ENCODE assay signal across 9 cellular contexts in the genomic region with DNA sequence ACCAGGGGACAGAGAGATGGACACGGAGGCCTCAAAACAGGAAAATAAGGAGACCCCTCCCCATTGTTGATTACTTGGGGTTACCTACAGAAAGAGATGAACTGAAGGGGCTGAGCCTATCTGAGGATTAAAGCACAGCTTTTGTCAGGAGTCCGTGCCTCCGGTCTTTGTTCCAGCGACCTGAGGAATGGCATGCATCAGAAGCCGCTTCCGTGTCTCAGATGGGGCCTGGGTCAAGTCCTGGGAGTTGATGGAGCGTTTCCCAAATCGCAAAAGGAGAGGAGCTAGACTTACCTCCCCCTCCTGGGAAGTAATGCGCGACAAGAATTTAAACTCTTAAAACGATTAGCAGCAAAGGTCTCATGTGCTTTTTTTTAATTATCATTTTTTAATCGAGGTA. TPM values are rescaled to one million over a fixed set of nuclear protein-coding genes. Genes with fewer than 3 reads are reported as not detected.
DNase-seq lines count a peak whose midpoint lies in the region; ATAC-seq, FAIRE-seq and TF ChIP-seq lines count a peak whose summit lies in the region.
"Had no signal": no experiment of that assay in that cellular context is flagged by ENCODE, and none has a peak within 500 bp of the region (broad histone marks: within the 10 kb centered on the region; RNA-seq: fewer than 3 reads in every experiment).

No MANE protein-coding gene starts in this region.

- no peak overlapping the region for H3K56ac ChIP-seq in H1 (replicated peaks; ENCODE audit: insufficient read length, low read depth, low read length)

- H2BK5ac ChIP-seq in H1 (ENCODE audit: low read depth, low read length) = 0 out of 2 replicates have a peak overlapping the region, but pooled peaks have one; percentile 2

- H3K14ac ChIP-seq in H1 (ENCODE audit: insufficient read length) = no peak overlapping the region

- no peak overlapping the region for H2BK20ac ChIP-seq in H1 (ENCODE audit: low read length)

- peaks cover 4 to 15% (median 5%) of the 10 kb centered on the region in 3 donors for H3K4me1 Mint-ChIP-seq in CD8-positive, alpha-beta memory T cell

- no peaks in the 10 kb centered on the region for H3K79me2 ChIP-seq in H1 (ENCODE audit: control insufficient read depth in 1 of 2, insufficient read depth in 2 of 2, low read length in 2 of 2)

- no peak for TF ChIP-seq POLR2A in H1 (IDR thresholded peaks at IDR 0.05; ENCODE audit: control extremely low read depth in 1 of 2, low read depth in 2 of 2, low read length in 2 of 2)

- H3K27me3 Mint-ChIP-seq in CD8-positive, alpha-beta memory T cell = peaks cover 34 to 64% of the 10 kb centered on the region in 2 donors

- H4K91ac ChIP-seq in H1 (replicated peaks; ENCODE audit: insufficient read length, low read length) = no peak overlapping the region

- no peak overlapping the region for H2AFZ ChIP-seq in H1 (ENCODE audit: low read length)

- no peak for DNase-seq in CD8-positive, alpha-beta memory T cell
- DNase-seq in NT2/D1 (ENCODE audit: low read depth, low spot score) (peak; percentile 55), H1 (ENCODE audit: low read depth in 1 of 2, low spot score in 2 of 2) (no peak), pancreas (peak in 2 of 6 donors; percentile 26 to 30), kidney glomerular epithelial cell (lab: John Stamatoyannopoulos, UW) (no peak)
- DNase-seq in effector CD8-positive, alpha-beta T cell (lab: John Stamatoyannopoulos, UW) = no peak
- no peak for DNase-seq in effector memory CD4-positive, alpha-beta T cell

- FAIRE-seq in H1 (lab: Jason Lieb, UNC) = peak; percentile 7
- no peak for FAIRE-seq in pancreas (lab: Jason Lieb, UNC)

- H2AK5ac ChIP-seq in H1 (ENCODE audit: low read depth, low read length) = no peak overlapping the region

- H3K27me3 ChIP-seq in CD8-positive, alpha-beta memory T cell (ENCODE audit: insufficient read depth, low read length, poor library complexity, severe bottlenecking) = peaks cover 5% of the 10 kb centered on the region
- peaks cover 73% of the 10 kb centered on the region for H3K27me3 ChIP-seq in NT2/D1 (ENCODE audit: insufficient read depth, insufficient read length)
- peaks cover 16 to 52% (median 48%) of the 10 kb centered on the region in 4 experiments for H3K27me3 ChIP-seq in H1 (replicated peaks in 1 of 4; ENCODE audit: control insufficient read depth in 3 of 4, extremely low read depth in 1 of 4, insufficient read depth in 3 of 4, low read length in 3 of 4)
- no peaks in the 10 kb centered on the region for H3K27me3 ChIP-seq in pancreas
- H3K27me3 ChIP-seq in effector memory CD4-positive, alpha-beta T cell (replicated peaks; ENCODE audit: control insufficient read depth, insufficient read depth, low read length, poor library complexity, severe bottlenecking) = peaks cover 16% of the 10 kb centered on the region

- TF ChIP-seq RAD21 in H1 (IDR thresholded peaks at IDR 0.05 in 1 of 2, conservative IDR thresholded peaks at IDR 0.05 in 1 of 2; ENCODE audit: low read depth in 2 of 2, low read length in 2 of 2) = no peak

- peak overlapping the region in 6 of 7 donors; percentile 20 to 74 (median 66) for H3K4me3 Mint-ChIP-seq in CD8-positive, alpha-beta memory T cell

- H3K23me2 ChIP-seq in H1 (ENCODE audit: low read depth, low read length) = peaks cover 12% of the 10 kb centered on the region; the same call in 1 of the 2 replicates

- H3K4me3 ChIP-seq in CD8-positive, alpha-beta memory T cell (ENCODE audit: low read length) = no peak overlapping the region
- H3K4me3 ChIP-seq in NT2/D1 (ENCODE audit: insufficient read length, low read depth) = peak overlapping the region; percentile 57
- peak overlapping the region in 3 of 4 experiments; percentile 36 to 59 (median 38); a peak in 6 of 8 replicates for H3K4me3 ChIP-seq in H1 (ENCODE audit: extremely low read depth in 1 of 4, insufficient read depth in 2 of 4, low read depth in 3 of 4, low read length in 4 of 4)
- peak overlapping the region in 3 of 4 donors; percentile 47 to 63 (median 51) for H3K4me3 ChIP-seq in pancreas
- no peak overlapping the region for H3K4me3 ChIP-seq in effector memory CD4-positive, alpha-beta T cell (ENCODE audit: insufficient read depth, low read depth, low read length, poor library complexity, severe bottlenecking)

- no peak for TF ChIP-seq EP300 in H1 (IDR thresholded peaks at IDR 0.05; ENCODE audit: borderline replicate concordance in 1 of 2, low read depth in 2 of 2, low read length in 2 of 2)

- POLR2A ChIA-PET in CD8-positive, alpha-beta memory T cell (lab: Charles Lee) = no interaction called here
- POLR2A ChIA-PET in H1 (lab: Charles Lee; ENCODE audit: partially characterized antibody) = interaction anchor here (1.1 kb wide), 1 partner anchor 188 kb away, joined by 3 read pairs; no protein-coding TSS in a partner anchor

- H3K4ac ChIP-seq in H1 (replicated peaks; ENCODE audit: insufficient read length, low read depth, low read length) = no peak overlapping the region

- no peak overlapping the region for H3K18ac ChIP-seq in H1 (ENCODE audit: extremely low read depth, low read length)

- H3K27ac ChIP-seq in CD8-positive, alpha-beta memory T cell (ENCODE audit: low read depth, low read length) = no peak overlapping the region
- no peak overlapping the region for H3K27ac ChIP-seq in H1 (ENCODE audit: low read depth, low read length)
- no peak overlapping the region for H3K27ac ChIP-seq in pancreas
- H3K27ac ChIP-seq in effector memory CD4-positive, alpha-beta T cell (ENCODE audit: insufficient read depth, low read length, poor library complexity, severe bottlenecking) = no peak overlapping the region
- H3K27ac ChIP-seq: KMS-11 had no signal

- H3K4me2 ChIP-seq in H1 (ENCODE audit: insufficient read depth in 1 of 2, low read depth in 2 of 2, low read length in 2 of 2) = peak overlapping the region; percentile 64 to 79
- H3K4me2 ChIP-seq: KMS-11 had no signal

- no peak overlapping the region for H2BK120ac ChIP-seq in H1 (replicated peaks; ENCODE audit: low read depth, low read length)

- whole genome bisulfite sequencing in H1 (ENCODE audit: extremely low coverage in 1 of 2, insufficient coverage in 1 of 2, insufficient read length in 1 of 2, insufficient replicate concordance in 2 of 2, low coverage in 1 of 2, low lambda C conversion rate in 2 of 2, missing lambda C conversion rate in 1 of 2), 2 experiments = 11% methylated on average over 12 of the region's 12 CpGs; no CpG with 5 or more reads in 1 of the 2 experiments
- WGBS in pancreas, 2 donors = 41 to 43% methylated on average over 12 of the region's 12 CpGs

- TF ChIP-seq CTCF in H1 (IDR thresholded peaks at IDR 0.05; ENCODE audit: control extremely low read depth in 1 of 3, insufficient read depth in 1 of 3, low read depth in 1 of 3, low read length in 3 of 3) (no peak), pancreas (IDR thresholded peaks at IDR 0.05) (no peak)

- H2BK12ac ChIP-seq in H1 (ENCODE audit: low read depth, low read length) = no peak overlapping the region

- H3K36me3 ChIP-seq in CD8-positive, alpha-beta memory T cell (ENCODE audit: insufficient read depth, low read length) = no peaks in the 10 kb centered on the region
- no peaks in the 10 kb centered on the region for H3K36me3 ChIP-seq in NT2/D1 (ENCODE audit: insufficient read depth, insufficient read length, low read length)
- H3K36me3 ChIP-seq in H1 (ENCODE audit: control insufficient read depth in 2 of 4, insufficient read depth in 4 of 4, low read length in 3 of 4) = no peaks in the 10 kb centered on the region; a peak in 1 of 8 replicates
- H3K36me3 ChIP-seq in pancreas = no peaks in the 10 kb centered on the region
- H3K36me3 ChIP-seq in effector memory CD4-positive, alpha-beta T cell (ENCODE audit: control insufficient read depth, insufficient read depth, low read length) = no peaks in the 10 kb centered on the region

- peak overlapping the region; percentile 59 for H3K9ac ChIP-seq in NT2/D1 (ENCODE audit: insufficient read length, low read depth)
- no peak overlapping the region for H3K9ac ChIP-seq in H1 (replicated peaks in 1 of 4; ENCODE audit: extremely low read depth in 1 of 4, low read depth in 3 of 4, low read length in 3 of 4)
- H3K9ac ChIP-seq: KMS-11 had no signal

- no peaks in the 10 kb centered on the region for H4K20me1 ChIP-seq in H1 (replicated peaks in 1 of 2; ENCODE audit: control insufficient read depth in 1 of 2, insufficient read depth in 2 of 2, low read length in 2 of 2)

- H4K5ac ChIP-seq in H1 (ENCODE audit: insufficient read length, low read depth, low read length) = no peak overlapping the region

- no peaks in the 10 kb centered on the region for H3K9me3 Mint-ChIP-seq in CD8-positive, alpha-beta memory T cell

- H4K8ac ChIP-seq in H1 (ENCODE audit: extremely low read depth, insufficient read depth, low read length) = no peak overlapping the region

- H3K79me1 ChIP-seq in H1 (ENCODE audit: low read depth, low read length) = no peaks in the 10 kb centered on the region

- H3K36me3 Mint-ChIP-seq in CD8-positive, alpha-beta memory T cell = no peaks in the 10 kb centered on the region

- no peaks in the 10 kb centered on the region for H3K9me3 ChIP-seq in CD8-positive, alpha-beta memory T cell (ENCODE audit: low read length)
- H3K9me3 ChIP-seq in NT2/D1 (ENCODE audit: insufficient read depth, low read length) (no peaks in the 10 kb centered on the region), H1 (ENCODE audit: insufficient read depth in 2 of 2, low read depth in 1 of 2, low read length in 1 of 2) (no peaks in the 10 kb centered on the region), pancreas (no peaks in the 10 kb centered on the region)
- no peaks in the 10 kb centered on the region for H3K9me3 ChIP-seq in effector memory CD4-positive, alpha-beta T cell (ENCODE audit: control insufficient read depth, low read length)

- no peak overlapping the region for H3K27ac Mint-ChIP-seq in CD8-positive, alpha-beta memory T cell

- no peaks in the 10 kb centered on the region for H3K4me1 ChIP-seq in CD8-positive, alpha-beta memory T cell (ENCODE audit: insufficient read depth, low read length)
- H3K4me1 ChIP-seq in NT2/D1 (ENCODE audit: insufficient read depth, insufficient read length) = peaks cover 8% of the 10 kb centered on the region
- H3K4me1 ChIP-seq in H1 (replicated peaks in 1 of 4; ENCODE audit: control insufficient read depth in 3 of 4, insufficient read depth in 4 of 4, low read length in 3 of 4) = peaks cover 0 to 13% (median 8%) of the 10 kb centered on the region in 4 experiments; a peak in 5 of 7 replicates
- no peaks in the 10 kb centered on the region for H3K4me1 ChIP-seq in pancreas
- no peaks in the 10 kb centered on the region for H3K4me1 ChIP-seq in effector memory CD4-positive, alpha-beta T cell (ENCODE audit: control insufficient read depth, insufficient read depth, low read length, poor library complexity, severe bottlenecking)

- CTCF ChIA-PET in CD8-positive, alpha-beta memory T cell (lab: Charles Lee) = no interaction called here
- CTCF ChIA-PET in H1 (lab: Charles Lee; ENCODE audit: partially characterized antibody) = interaction anchor here (0.9 to 5.3 kb wide), 10 partner anchors 10 to 540 kb away, joined by 3 to 34 read pairs (median 7); a partner anchor contains a TSS

- no peak overlapping the region for H3K23ac ChIP-seq in H1 (ENCODE audit: insufficient read length)

- intact Hi-C loops in pancreas (cut with DNase I) = loop anchor here in 1 of 3 donors (10.0 kb wide), 2 partner anchors 214 to 254 kb away; no protein-coding TSS in a partner anchor

- no peak overlapping the region for H2BK15ac ChIP-seq in H1 (ENCODE audit: low read length)

- no peak for ATAC-seq in pancreas
- ATAC-seq in GM18520 (IDR thresholded peaks at IDR 0.05; ENCODE audit: unreplicated experiment) = no peak

RNA-seq across cellular contexts. Expression of a gene that starts 1.0 kb away (rescaled TPM):
- not detected for total RNA-seq in CD8-positive, alpha-beta memory T cell
- polyA plus RNA-seq in CD8-positive, alpha-beta memory T cell = not detected
- total RNA-seq in H1 (2021; fragmentation: NEBNext Ultra II Directional; extraction: Animal tissue kit (Norgen Biotek cat#: 25700)) = 5.5 and 5.7 TPM in 2 replicates
- polyA plus RNA-seq in H1 (2011; rRNA removed) (2.2 and 2.5 TPM in 2 replicates), pancreas (10 to 100 TPM in 1 of 2 donors, 1 to 10 TPM in 1; 9.0 to 12.7 TPM)
- 3.3 TPM for polyA plus RNA-seq in H1 (2011; cell fraction: cytosol; rRNA removed)
- 3.8 TPM for polyA plus RNA-seq in H1 (2011; cell fraction: nucleus; rRNA removed)
- polyA plus RNA-seq in H1 (2012, experiment 1 of 2) = 4.0 to 4.8 TPM (median 4.4 TPM) in 4 replicates
- 0.67 TPM for polyA plus RNA-seq in H1 (2012, experiment 2 of 2)
- polyA plus RNA-seq in H1 (2013, experiment 1 of 2) = 3.2 TPM
- 4.1 TPM for polyA plus RNA-seq in H1 (2013, experiment 2 of 2)
- 2.0 and 4.1 TPM in 2 replicates for polyA minus RNA-seq in H1 (2011; rRNA and poly(A)+ RNA removed)
- polyA minus RNA-seq in H1 (2011; cell fraction: cytosol; rRNA and poly(A)+ RNA removed) = 4.7 TPM
- polyA minus RNA-seq in H1 (2011; cell fraction: nucleus; rRNA and poly(A)+ RNA removed) = 6.1 TPM
- total RNA-seq in pancreas = 10 to 100 TPM in 2 of 6 donors, 1 to 10 TPM in 4; 6.7 to 16.3 (median 8.4) TPM

RNA-seq across cellular contexts. Expression of a gene that starts 40.6 kb away (rescaled TPM):
- under 1 TPM; 0.31 to 0.79 TPM for total RNA-seq in CD8-positive, alpha-beta memory T cell
- not detected for polyA plus RNA-seq in CD8-positive, alpha-beta memory T cell
- 3.4 and 3.6 TPM in 2 replicates for total RNA-seq in H1 (2021; fragmentation: NEBNext Ultra II Directional; extraction: Animal tissue kit (Norgen Biotek cat#: 25700))
- polyA plus RNA-seq in H1 (2011; rRNA removed) (1.2 and 1.9 TPM in 2 replicates), pancreas (10 to 100 TPM in 1 of 2 donors, 1 to 10 TPM in 1; 4.3 to 10.6 TPM)
- 1.2 TPM for polyA plus RNA-seq in H1 (2011; cell fraction: cytosol; rRNA removed)
- polyA plus RNA-seq in H1 (2011; cell fraction: nucleus; rRNA removed) = 3.1 TPM
- 1.8 to 2.6 TPM (median 1.9 TPM) in 4 replicates for polyA plus RNA-seq in H1 (2012, experiment 1 of 2)
- polyA plus RNA-seq in H1 (2012, experiment 2 of 2) = 0.97 TPM
- polyA plus RNA-seq in H1 (2013, experiment 1 of 2) = 1.5 TPM
- 1.3 TPM for polyA plus RNA-seq in H1 (2013, experiment 2 of 2)
- 1.5 and 2.1 TPM in 2 replicates for polyA minus RNA-seq in H1 (2011; rRNA and poly(A)+ RNA removed)
- polyA minus RNA-seq in H1 (2011; cell fraction: cytosol; rRNA and poly(A)+ RNA removed) = 2.3 TPM
- polyA minus RNA-seq in H1 (2011; cell fraction: nucleus; rRNA and poly(A)+ RNA removed) = 3.8 TPM
- total RNA-seq in pancreas = 10 to 100 TPM in 5 of 6 donors, 1 to 10 TPM in 1; 8.3 to 19.4 (median 11.7) TPM

Comparison
In these comparisons a context has a peak if more than half of its experiments do, and no peak if none do; other contexts are left out.
1. H3K4me3 ChIP-seq: peak in NT2/D1 (single experiment), H1 (3 of 4) and pancreas (3 of 4); none in CD8-positive, alpha-beta memory T cell (single experiment) and effector memory CD4-positive, alpha-beta T cell (single experiment).